ENCODE assay signal across 1 cellular context in genomic region chr7:100568936-100569844, GRCh38.
TF ChIP-seq lines count a peak whose summit lies in the region.

No MANE protein-coding gene starts in this region.

TF ChIP-seq in SK-N-SH treated with all-trans-retinoic acid at 6 μM for 48 hours, 23 proteins besides CTCF, POLR2A, EP300 and RAD21 (continued from another document):
- TF ChIP-seq PATZ1 (CRISPR knock-in tag; IDR thresholded peaks at IDR 0.05; ENCODE audit: borderline replicate concordance) (no peak), CREB5 (CRISPR knock-in tag; IDR thresholded peaks at IDR 0.05; ENCODE audit: low read depth) (no peak), ZNF565 (CRISPR knock-in tag; conservative IDR thresholded peaks at IDR 0.05; ENCODE audit: low read depth) (no peak), TOX (CRISPR knock-in tag; IDR thresholded peaks at IDR 0.05; ENCODE audit: borderline replicate concordance) (no peak)
TF ChIP-seq in SK-N-SH treated with all-trans-retinoic acid at 6 μM for 48 hours: peak in this region for 0.
